13 cellular contexts compared by ENCODE assay signal in the genomic region with DNA sequence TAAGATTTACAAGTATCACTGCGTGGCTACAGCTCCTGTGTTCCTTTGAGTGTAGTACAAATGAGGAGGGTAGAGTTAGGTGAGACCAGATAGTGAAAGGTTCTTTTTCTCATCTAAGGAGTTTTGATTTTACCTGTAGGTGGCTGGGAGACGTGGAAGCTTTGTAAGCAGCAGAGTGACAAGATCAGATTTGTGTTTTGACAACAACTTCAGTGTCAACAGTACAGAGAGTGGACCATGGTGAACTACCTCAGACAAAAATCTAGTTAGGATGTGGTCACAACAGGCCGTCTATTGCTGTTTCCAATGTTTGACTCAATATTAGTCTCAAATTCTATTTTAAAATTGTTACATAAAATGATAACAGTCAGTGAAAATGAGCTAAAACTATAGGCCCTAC. TPM values are rescaled to one million over a fixed set of nuclear protein-coding genes. Genes with fewer than 3 reads are reported as not detected.
DNase-seq lines count a peak whose midpoint lies in the region; ATAC-seq and TF ChIP-seq lines count a peak whose summit lies in the region.
"Had no signal": no experiment of that assay in that cellular context is flagged by ENCODE, and none has a peak within 500 bp of the region (broad histone marks: within the 10 kb centered on the region; RNA-seq: fewer than 3 reads in every experiment).

No MANE protein-coding gene starts in this region.

- DNase-seq in WTC11 (ENCODE audit: low spot score) (no peak), left lobe of liver (ENCODE audit: low spot score) (no peak), GOT3 (lab: John Stamatoyannopoulos, UW) (no peak), SW 1271 (lab: John Stamatoyannopoulos, UW) (no peak)
- DNase-seq: CD8-positive, alpha-beta memory T cell; NCI-H1105 treated with DMSO at 0.1 percent for 48 hours; NCI-H187 had no signal

- H4K20me1 ChIP-seq in DOHH2 (ENCODE audit: control insufficient read depth, insufficient read depth, low read depth, low read length): no peaks in the 10 kb centered on the region
- H4K20me1 ChIP-seq: BLaER1 treated with 17β-estradiol and CSF1 and Interleukin-3, amounts not matched to agents 10 nM and 100 nM had no signal

- peaks cover 51% of the 10 kb centered on the region for H3F3A ChIP-seq in DOHH2 (ENCODE audit: control insufficient read depth, insufficient read depth)

- no peaks in the 10 kb centered on the region for H3K36me3 Mint-ChIP-seq in WTC11
- H3K36me3 Mint-ChIP-seq: CD8-positive, alpha-beta memory T cell had no signal

- no peaks in the 10 kb centered on the region for H3K79me2 ChIP-seq in DOHH2 (ENCODE audit: control insufficient read depth, low read length)

- H3K27me3 ChIP-seq in DOHH2 (ENCODE audit: control insufficient read depth, low read length): no peaks in the 10 kb centered on the region
- H3K27me3 ChIP-seq in subcutaneous abdominal adipose tissue (ENCODE audit: control insufficient read depth in 5 of 5, insufficient read depth in 4 of 5, low read length in 5 of 5): no peaks in the 10 kb centered on the region
- H3K27me3 ChIP-seq: BLaER1 treated with 17β-estradiol and CSF1 and Interleukin-3, amounts not matched to agents 10 nM and 100 nM; SJSA1 had no signal

- peaks cover 15% of the 10 kb centered on the region for H3K4me1 Mint-ChIP-seq in WTC11
- H3K4me1 Mint-ChIP-seq: CD8-positive, alpha-beta memory T cell had no signal

- H3K9me2 ChIP-seq in DOHH2 (replicated peaks; ENCODE audit: control insufficient read depth, low read length): no peaks in the 10 kb centered on the region

- peak overlapping the region; percentile 45 for H3K4me2 ChIP-seq in DOHH2 (ENCODE audit: low read length)
- H3K4me2 ChIP-seq: BLaER1 treated with 17β-estradiol and CSF1 and Interleukin-3, amounts not matched to agents 10 nM and 100 nM had no signal

- no peak for ATAC-seq in WTC11
- ATAC-seq in left lobe of liver: peak; percentile 45
- no peak for ATAC-seq in HG03159 (IDR thresholded peaks at IDR 0.05; ENCODE audit: unreplicated experiment)

- H3K27ac ChIP-seq in DOHH2 (ENCODE audit: low read depth, low read length) (peak overlapping the region; percentile 90), subcutaneous abdominal adipose tissue (ENCODE audit: low read depth, low read length) (peak overlapping the region; percentile 43)
- H3K27ac ChIP-seq: BLaER1 treated with 17β-estradiol and CSF1 and Interleukin-3, amounts not matched to agents 10 nM and 100 nM; SJSA1 had no signal

- no peaks in the 10 kb centered on the region for H3K9me3 ChIP-seq in DOHH2 (ENCODE audit: control insufficient read depth, insufficient read depth, low read length)
- H3K9me3 ChIP-seq in subcutaneous abdominal adipose tissue (ENCODE audit: control insufficient read depth in 5 of 5, low read length in 5 of 5): no peaks in the 10 kb centered on the region
- H3K9me3 ChIP-seq: BLaER1 treated with 17β-estradiol and CSF1 and Interleukin-3, amounts not matched to agents 10 nM and 100 nM; HAP-1; SJSA1 had no signal

- H3K4me1 ChIP-seq in DOHH2 (ENCODE audit: control insufficient read depth, low read length) (peaks cover 98% of the 10 kb centered on the region), subcutaneous abdominal adipose tissue (ENCODE audit: control insufficient read depth in 5 of 5, insufficient read depth in 5 of 5, low read length in 5 of 5) (peaks cover 0 to 54% (median 5%) of the 10 kb centered on the region in 5 donors)
- H3K4me1 ChIP-seq: BLaER1 treated with 17β-estradiol and CSF1 and Interleukin-3, amounts not matched to agents 10 nM and 100 nM had no signal

- no peaks in the 10 kb centered on the region for H3K9me3 Mint-ChIP-seq in WTC11
- H3K9me3 Mint-ChIP-seq: CD8-positive, alpha-beta memory T cell had no signal

- H3K36me3 ChIP-seq in DOHH2 (ENCODE audit: control insufficient read depth, low read length) (no peaks in the 10 kb centered on the region; the same call in 1 of the 2 replicates), subcutaneous abdominal adipose tissue (ENCODE audit: control insufficient read depth in 5 of 5, insufficient read depth in 5 of 5, low read length in 5 of 5) (peaks cover 0 to 5% (median 0%) of the 10 kb centered on the region in 5 donors)
- H3K36me3 ChIP-seq: BLaER1 treated with 17β-estradiol and CSF1 and Interleukin-3, amounts not matched to agents 10 nM and 100 nM; HAP-1; SJSA1 had no signal

- peak overlapping the region; percentile 51; the same call in 1 of the 2 replicates for H3K27ac Mint-ChIP-seq in WTC11
- H3K27ac Mint-ChIP-seq: CD8-positive, alpha-beta memory T cell had no signal

- H3K27me3 Mint-ChIP-seq in WTC11 (ENCODE audit: low read depth): no peaks in the 10 kb centered on the region

- no peak for TF ChIP-seq CTCF in DOHH2 (IDR thresholded peaks at IDR 0.05; ENCODE audit: low read depth, low read length, poor library complexity, severe bottlenecking)
- TF ChIP-seq CTCF in WTC11 (IDR thresholded peaks at IDR 0.05): no peak

- POLR2A ChIA-PET in WTC11 (lab: Charles Lee): interaction anchor here (0.6 kb wide), 1 partner anchor 16 kb away, joined by 3 read pairs; no protein-coding TSS in a partner anchor

- peak overlapping the region in 2 of 5 donors; percentile 40 to 42 for H3K9ac ChIP-seq in subcutaneous abdominal adipose tissue (ENCODE audit: low read length in 5 of 5)
- H3K9ac ChIP-seq: BLaER1 treated with 17β-estradiol and CSF1 and Interleukin-3, amounts not matched to agents 10 nM and 100 nM had no signal

- H3K4me3 ChIP-seq in DOHH2 (ENCODE audit: low read length) (peak overlapping the region; percentile 17), subcutaneous abdominal adipose tissue (ENCODE audit: low read depth in 1 of 5, low read length in 5 of 5) (no peak overlapping the region)
- H3K4me3 ChIP-seq: BLaER1 treated with 17β-estradiol and CSF1 and Interleukin-3, amounts not matched to agents 10 nM and 100 nM; HAP-1; SJSA1 had no signal

- no peak overlapping the region for H3K4me3 Mint-ChIP-seq in WTC11
- H3K4me3 Mint-ChIP-seq: CD8-positive, alpha-beta memory T cell had no signal

- CTCF ChIA-PET in WTC11 (lab: Charles Lee): interaction anchor here (0.7 to 1.3 kb wide), 3 partner anchors 19 to 122 kb away, joined by 3 to 4 read pairs (median 4); no protein-coding TSS in a partner anchor

TF ChIP-seq in WTC11, 78 proteins besides CTCF, POLR2A, EP300 and RAD21:
- TF ChIP-seq, protein P1, sequence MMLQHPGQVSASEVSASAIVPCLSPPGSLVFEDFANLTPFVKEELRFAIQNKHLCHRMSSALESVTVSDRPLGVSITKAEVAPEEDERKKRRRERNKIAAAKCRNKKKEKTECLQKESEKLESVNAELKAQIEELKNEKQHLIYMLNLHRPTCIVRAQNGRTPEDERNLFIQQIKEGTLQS (CRISPR knock-in tag; conservative IDR thresholded peaks at IDR 0.05): no peak
- TF ChIP-seq SOX15 (CRISPR knock-in tag; IDR thresholded peaks at IDR 0.05) (no peak), CREB1 (CRISPR knock-in tag; IDR thresholded peaks at IDR 0.05) (no peak), ZBTB21 (CRISPR knock-in tag; IDR thresholded peaks at IDR 0.05; ENCODE audit: borderline replicate concordance) (no peak), FOXJ3 (CRISPR knock-in tag; IDR thresholded peaks at IDR 0.05; ENCODE audit: borderline replicate concordance) (no peak), ELF4 (CRISPR knock-in tag; IDR thresholded peaks at IDR 0.05; ENCODE audit: low read depth) (no peak), ZNF423 (CRISPR knock-in tag; IDR thresholded peaks at IDR 0.05) (no peak), TP53 (CRISPR knock-in tag; IDR thresholded peaks at IDR 0.05) (no peak), NR1H2 (CRISPR knock-in tag; IDR thresholded peaks at IDR 0.05) (no peak)
- TF ChIP-seq, protein P2, sequence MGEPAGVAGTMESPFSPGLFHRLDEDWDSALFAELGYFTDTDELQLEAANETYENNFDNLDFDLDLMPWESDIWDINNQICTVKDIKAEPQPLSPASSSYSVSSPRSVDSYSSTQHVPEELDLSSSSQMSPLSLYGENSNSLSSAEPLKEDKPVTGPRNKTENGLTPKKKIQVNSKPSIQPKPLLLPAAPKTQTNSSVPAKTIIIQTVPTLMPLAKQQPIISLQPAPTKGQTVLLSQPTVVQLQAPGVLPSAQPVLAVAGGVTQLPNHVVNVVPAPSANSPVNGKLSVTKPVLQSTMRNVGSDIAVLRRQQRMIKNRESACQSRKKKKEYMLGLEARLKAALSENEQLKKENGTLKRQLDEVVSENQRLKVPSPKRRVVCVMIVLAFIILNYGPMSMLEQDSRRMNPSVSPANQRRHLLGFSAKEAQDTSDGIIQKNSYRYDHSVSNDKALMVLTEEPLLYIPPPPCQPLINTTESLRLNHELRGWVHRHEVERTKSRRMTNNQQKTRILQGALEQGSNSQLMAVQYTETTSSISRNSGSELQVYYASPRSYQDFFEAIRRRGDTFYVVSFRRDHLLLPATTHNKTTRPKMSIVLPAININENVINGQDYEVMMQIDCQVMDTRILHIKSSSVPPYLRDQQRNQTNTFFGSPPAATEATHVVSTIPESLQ (CRISPR knock-in tag; IDR thresholded peaks at IDR 0.05): no peak
- TF ChIP-seq, protein P3, sequence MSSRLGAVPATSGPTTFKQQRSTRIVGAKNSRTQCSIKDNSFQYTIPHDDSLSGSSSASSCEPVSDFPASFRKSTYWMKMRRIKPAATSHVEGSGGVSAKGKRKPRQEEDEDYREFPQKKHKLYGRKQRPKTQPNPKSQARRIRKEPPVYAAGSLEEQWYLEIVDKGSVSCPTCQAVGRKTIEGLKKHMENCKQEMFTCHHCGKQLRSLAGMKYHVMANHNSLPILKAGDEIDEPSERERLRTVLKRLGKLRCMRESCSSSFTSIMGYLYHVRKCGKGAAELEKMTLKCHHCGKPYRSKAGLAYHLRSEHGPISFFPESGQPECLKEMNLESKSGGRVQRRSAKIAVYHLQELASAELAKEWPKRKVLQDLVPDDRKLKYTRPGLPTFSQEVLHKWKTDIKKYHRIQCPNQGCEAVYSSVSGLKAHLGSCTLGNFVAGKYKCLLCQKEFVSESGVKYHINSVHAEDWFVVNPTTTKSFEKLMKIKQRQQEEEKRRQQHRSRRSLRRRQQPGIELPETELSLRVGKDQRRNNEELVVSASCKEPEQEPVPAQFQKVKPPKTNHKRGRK (CRISPR knock-in tag; IDR thresholded peaks at IDR 0.05; ENCODE audit: borderline replicate concordance): no peak
- TF ChIP-seq, protein P4, sequence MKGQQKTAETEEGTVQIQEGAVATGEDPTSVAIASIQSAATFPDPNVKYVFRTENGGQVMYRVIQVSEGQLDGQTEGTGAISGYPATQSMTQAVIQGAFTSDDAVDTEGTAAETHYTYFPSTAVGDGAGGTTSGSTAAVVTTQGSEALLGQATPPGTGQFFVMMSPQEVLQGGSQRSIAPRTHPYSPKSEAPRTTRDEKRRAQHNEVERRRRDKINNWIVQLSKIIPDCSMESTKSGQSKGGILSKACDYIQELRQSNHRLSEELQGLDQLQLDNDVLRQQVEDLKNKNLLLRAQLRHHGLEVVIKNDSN (CRISPR knock-in tag; IDR thresholded peaks at IDR 0.05): no peak

RNA-seq across cellular contexts. Expression of a gene that starts 20.3 kb away (rescaled TPM):
- total RNA-seq in WTC11 (2021) (543 to 626 TPM (median 606 TPM) in 3 replicates), left lobe of liver (303 TPM)
